Comparison of ENCODE assay signal across 8 cellular contexts in genomic region chr2:98730053-98730850, GRCh38. TPM values are rescaled to one million over a fixed set of nuclear protein-coding genes. Genes with fewer than 3 reads are reported as not detected.
DNase-seq lines count a peak whose midpoint lies in the region; ATAC-seq lines count a peak whose summit lies in the region.

No MANE protein-coding gene starts in this region.

- DNase-seq in NCI-H1092 treated with DMSO at 0.1 percent for 48 hours (lab: John Stamatoyannopoulos, UW) (peak; percentile 43), left lobe of liver (ENCODE audit: low spot score) (peak; percentile 64)
- DNase-seq in activated CD4-positive, alpha-beta T cell treated with anti-CD3 and anti-CD28 coated beads for 1 hour = peak; percentile 38
- peak; percentile 42 for DNase-seq in stimulated activated CD4-positive, alpha-beta T cell treated with anti-CD3 and anti-CD28 coated beads, Interleukin-2, amount 100 ng/mL, for 4 hours (ENCODE audit: low read depth)

- ATAC-seq in GM18858 (IDR thresholded peaks at IDR 0.05; ENCODE audit: unreplicated experiment) (peak; percentile 5), left lobe of liver (peak; percentile 53), GM18498 (IDR thresholded peaks at IDR 0.05; ENCODE audit: unreplicated experiment) (no peak), HG03571 (IDR thresholded peaks at IDR 0.05; ENCODE audit: unreplicated experiment) (no peak)

- H3K27ac ChIP-seq in cingulate gyrus (ENCODE audit: low read depth, low read length) = peak overlapping the region; percentile 60

RNA-seq across cellular contexts. Expression of gene MGAT4A, which starts 0.7 kb away (rescaled TPM):
- 6.9 TPM for total RNA-seq in left lobe of liver

Comparison
In these comparisons a context has a peak if more than half of its experiments do, and no peak if none do; other contexts are left out.
1. ATAC-seq: peak in GM18858 (single experiment) and left lobe of liver (single experiment); none in GM18498 (single experiment) and HG03571 (single experiment).
2. Peak in every context shown above with its lines, with median percentiles within 50 percentile points of each other: DNase-seq.